Comparison of ENCODE assay signal across 8 cellular contexts in genomic region chr7:16891338-16891737, GRCh38. TPM values are rescaled to one million over a fixed set of nuclear protein-coding genes. Genes with fewer than 3 reads are reported as not detected.
DNase-seq lines count a peak whose midpoint lies in the region; ATAC-seq and TF ChIP-seq lines count a peak whose summit lies in the region.

No MANE protein-coding gene starts in this region.

- DNase-seq in DND-41, result peak; percentile 21
- DNase-seq in NAMALWA (ENCODE audit: low spot score), result peak; percentile 41
- peak; percentile 19 for DNase-seq in activated CD8-positive, alpha-beta T cell treated with anti-CD3 and anti-CD28 coated beads for 36 hours
- DNase-seq in hepatocyte (ENCODE audit: low spot score), result peak; percentile 83
- DNase-seq in stomach, result peak; percentile 40
- DNase-seq in activated T-helper 2 cell treated with anti-CD3 and anti-CD28 coated beads, Interferon-gamma antibody, Interleukin-2, Interleukin-4, amounts not matched to agents 10 μg/mL and 5 μg/mL and 100 μg/mL, durations not matched to agents 14 hours and 24 hours and 36 hours (ENCODE audit: low spot score), result no peak
- DNase-seq in mesothelial cell of epicardium (ENCODE audit: low spot score in 2 of 2, unreplicated experiment in 2 of 2), result no peak

- H3K9me3 Mint-ChIP-seq in activated CD8-positive, alpha-beta T cell treated with anti-CD3 and anti-CD28 coated beads for 36 hours, result no peaks in the 10 kb centered on the region
- no peaks in the 10 kb centered on the region for H3K9me3 Mint-ChIP-seq in activated T-helper 2 cell treated with anti-CD3 and anti-CD28 coated beads, Interferon-gamma antibody, Interleukin-2, Interleukin-4, amounts not matched to agents 10 μg/mL and 5 μg/mL and 100 μg/mL, durations not matched to agents 14 hours and 24 hours and 36 hours
- H3K9me3 Mint-ChIP-seq in mesothelial cell of epicardium, result peaks cover 12% of the 10 kb centered on the region

- peaks cover 8% of the 10 kb centered on the region for H3K4me1 Mint-ChIP-seq in activated CD8-positive, alpha-beta T cell treated with anti-CD3 and anti-CD28 coated beads for 36 hours (ENCODE audit: low read depth)
- peaks cover 10% of the 10 kb centered on the region for H3K4me1 Mint-ChIP-seq in activated T-helper 2 cell treated with anti-CD3 and anti-CD28 coated beads, Interferon-gamma antibody, Interleukin-2, Interleukin-4, amounts not matched to agents 10 μg/mL and 5 μg/mL and 100 μg/mL, durations not matched to agents 14 hours and 24 hours and 36 hours (ENCODE audit: low read depth)
- peaks cover 5% of the 10 kb centered on the region for H3K4me1 Mint-ChIP-seq in mesothelial cell of epicardium

- POLR2A ChIA-PET in activated CD8-positive, alpha-beta T cell treated with anti-CD3 and anti-CD28 coated beads for 36 hours (lab: Charles Lee), result no interaction called here

- H3K4me2 ChIP-seq in DND-41 (ENCODE audit: insufficient read depth, low read length), result no peak overlapping the region
- peak overlapping the region; percentile 54 for H3K4me2 ChIP-seq in hepatocyte

- WGBS in hepatocyte (ENCODE audit: low lambda C conversion rate, missing lambda C conversion rate), result 25% methylated on average over 2 of the region's 2 CpGs
- 13 to 26% (median 16%) methylated on average over 2 of the region's 2 CpGs for WGBS in stomach, 5 donors

- no peaks in the 10 kb centered on the region for H3K9me3 ChIP-seq in DND-41 (ENCODE audit: insufficient read depth, low read length, severe bottlenecking)
- H3K9me3 ChIP-seq in hepatocyte (ENCODE audit: low read depth), result no peaks in the 10 kb centered on the region
- H3K9me3 ChIP-seq in stomach, result no peaks in the 10 kb centered on the region

- intact Hi-C loops in activated CD8-positive, alpha-beta T cell treated with anti-CD3 and anti-CD28 coated beads for 36 hours (cut with micrococcal nuclease), result no loop called here
- intact Hi-C loops in stomach (cut with DNase I; ENCODE audit: low total_unique reads), result no loop called here
- intact Hi-C loops in activated T-helper 2 cell treated with anti-CD3 and anti-CD28 coated beads, Interferon-gamma antibody, Interleukin-2, Interleukin-4, amounts not matched to agents 10 μg/mL and 5 μg/mL and 100 μg/mL, durations not matched to agents 14 hours and 24 hours and 36 hours (cut with micrococcal nuclease), result loop anchor here (2.0 kb wide), 1 partner anchor 25 kb away; no protein-coding TSS in a partner anchor

- H3K27me3 Mint-ChIP-seq in activated CD8-positive, alpha-beta T cell treated with anti-CD3 and anti-CD28 coated beads for 36 hours, result peaks cover 1% of the 10 kb centered on the region
- H3K27me3 Mint-ChIP-seq in activated T-helper 2 cell treated with anti-CD3 and anti-CD28 coated beads, Interferon-gamma antibody, Interleukin-2, Interleukin-4, amounts not matched to agents 10 μg/mL and 5 μg/mL and 100 μg/mL, durations not matched to agents 14 hours and 24 hours and 36 hours (ENCODE audit: low read depth), result peaks cover 12% of the 10 kb centered on the region
- H3K27me3 Mint-ChIP-seq in mesothelial cell of epicardium (ENCODE audit: low read depth), result no peaks in the 10 kb centered on the region

- no peak for TF ChIP-seq EP300 in stomach (IDR thresholded peaks at IDR 0.05)

- no peaks in the 10 kb centered on the region for H4K20me1 ChIP-seq in DND-41 (ENCODE audit: insufficient read depth, low read length)
- no peaks in the 10 kb centered on the region for H4K20me1 ChIP-seq in hepatocyte (ENCODE audit: insufficient read depth, poor library complexity, severe bottlenecking)

- no peak overlapping the region for H3K27ac Mint-ChIP-seq in activated CD8-positive, alpha-beta T cell treated with anti-CD3 and anti-CD28 coated beads for 36 hours
- no peak overlapping the region for H3K27ac Mint-ChIP-seq in activated T-helper 2 cell treated with anti-CD3 and anti-CD28 coated beads, Interferon-gamma antibody, Interleukin-2, Interleukin-4, amounts not matched to agents 10 μg/mL and 5 μg/mL and 100 μg/mL, durations not matched to agents 14 hours and 24 hours and 36 hours
- H3K27ac Mint-ChIP-seq in mesothelial cell of epicardium, result no peak overlapping the region

- H3K36me3 Mint-ChIP-seq in activated CD8-positive, alpha-beta T cell treated with anti-CD3 and anti-CD28 coated beads for 36 hours (ENCODE audit: low read depth), result no peaks in the 10 kb centered on the region
- no peaks in the 10 kb centered on the region for H3K36me3 Mint-ChIP-seq in activated T-helper 2 cell treated with anti-CD3 and anti-CD28 coated beads, Interferon-gamma antibody, Interleukin-2, Interleukin-4, amounts not matched to agents 10 μg/mL and 5 μg/mL and 100 μg/mL, durations not matched to agents 14 hours and 24 hours and 36 hours (ENCODE audit: low read depth)
- no peaks in the 10 kb centered on the region for H3K36me3 Mint-ChIP-seq in mesothelial cell of epicardium

- H3K36me3 ChIP-seq in DND-41 (ENCODE audit: insufficient read depth, low read length), result no peaks in the 10 kb centered on the region
- no peaks in the 10 kb centered on the region for H3K36me3 ChIP-seq in hepatocyte (replicated peaks; ENCODE audit: insufficient read depth, low read depth)
- H3K36me3 ChIP-seq in stomach, result no peaks in the 10 kb centered on the region

- H3K4me1 ChIP-seq in DND-41 (ENCODE audit: insufficient read depth, low read length) (no peaks in the 10 kb centered on the region), hepatocyte (ENCODE audit: insufficient read depth) (peaks cover 11% of the 10 kb centered on the region), stomach (peaks cover 0 to 27% (median 15%) of the 10 kb centered on the region in 4 donors)

- H3K9ac ChIP-seq in DND-41 (ENCODE audit: low read depth, low read length), result no peak overlapping the region

- H3K4me3 Mint-ChIP-seq in activated CD8-positive, alpha-beta T cell treated with anti-CD3 and anti-CD28 coated beads for 36 hours, result no peak overlapping the region
- no peak overlapping the region for H3K4me3 Mint-ChIP-seq in activated T-helper 2 cell treated with anti-CD3 and anti-CD28 coated beads, Interferon-gamma antibody, Interleukin-2, Interleukin-4, amounts not matched to agents 10 μg/mL and 5 μg/mL and 100 μg/mL, durations not matched to agents 14 hours and 24 hours and 36 hours (ENCODE audit: low read depth)
- no peak overlapping the region for H3K4me3 Mint-ChIP-seq in mesothelial cell of epicardium

- H3K4me3 ChIP-seq in DND-41 (ENCODE audit: low read depth in 1 of 2, low read length in 2 of 2) (no peak overlapping the region), hepatocyte (no peak overlapping the region), stomach (no peak overlapping the region)

- TF ChIP-seq CTCF in DND-41 (IDR thresholded peaks at IDR 0.05; ENCODE audit: borderline replicate concordance, extremely low read depth, low read length, poor library complexity, severe bottlenecking) (peak; percentile 55), hepatocyte (IDR thresholded peaks at IDR 0.05; ENCODE audit: poor library complexity) (peak; percentile 79), stomach (IDR thresholded peaks at IDR 0.05) (peak in 5 of 7 experiments; percentile 14 to 60 (median 45)), mesothelial cell of epicardium (IDR thresholded peaks at IDR 0.05; ENCODE audit: unreplicated experiment) (no peak)
- TF ChIP-seq CTCF in activated CD8-positive, alpha-beta T cell treated with anti-CD3 and anti-CD28 coated beads for 36 hours (IDR thresholded peaks at IDR 0.05), result peak; percentile 47

- H3K27me3 ChIP-seq in DND-41 (ENCODE audit: insufficient read depth, low read length, poor library complexity) (no peaks in the 10 kb centered on the region), hepatocyte (no peaks in the 10 kb centered on the region), stomach (no peaks in the 10 kb centered on the region)

- no peak for TF ChIP-seq POLR2A in stomach (IDR thresholded peaks at IDR 0.05)

- ATAC-seq in DND-41 (ENCODE audit: insufficient read depth, low read depth), result peak; percentile 79
- ATAC-seq in GM21515 (IDR thresholded peaks at IDR 0.05; ENCODE audit: unreplicated experiment), result peak; percentile 69
- peak; percentile 75 for ATAC-seq in activated CD8-positive, alpha-beta T cell treated with anti-CD3 and anti-CD28 coated beads for 36 hours

- CTCF ChIA-PET in activated CD8-positive, alpha-beta T cell treated with anti-CD3 and anti-CD28 coated beads for 36 hours (lab: Charles Lee), result interaction anchor here (0.6 to 3.0 kb wide), 13 partner anchors 13 to 640 kb away, joined by 3 to 27 read pairs (median 3); no protein-coding TSS in a partner anchor

- H3K27ac ChIP-seq in DND-41 (ENCODE audit: low read length), result no peak overlapping the region
- peak overlapping the region; percentile 56 for H3K27ac ChIP-seq in hepatocyte
- peak overlapping the region in 2 of 5 donors; percentile 41 to 48 for H3K27ac ChIP-seq in stomach

- H2AFZ ChIP-seq in DND-41 (ENCODE audit: low read depth, low read length) (no peak overlapping the region), hepatocyte (peak overlapping the region; percentile 1)

- H3K79me2 ChIP-seq in DND-41 (ENCODE audit: insufficient read depth, low read length) (no peaks in the 10 kb centered on the region), hepatocyte (no peaks in the 10 kb centered on the region)

- H3K9me2 ChIP-seq in hepatocyte (replicated peaks; ENCODE audit: insufficient read depth), result no peaks in the 10 kb centered on the region

RNA-seq across cellular contexts. Expression of gene AGR3, which starts 9.6 kb away (rescaled TPM):
- total RNA-seq in activated CD8-positive, alpha-beta T cell treated with anti-CD3 and anti-CD28 coated beads for 36 hours, result not detected
- 52.1 and 74.3 TPM in 2 replicates for total RNA-seq in hepatocyte
- 51.0 and 65.1 TPM in 2 replicates for polyA plus RNA-seq in hepatocyte
- total RNA-seq in stomach, result 10 to 100 TPM in 2 of 5 donors, not detected in 3; 14.2 to 74.0 TPM
- polyA plus RNA-seq in stomach, result 10 to 100 TPM; 17.4 to 70.4 (median 24.2) TPM
- not detected in 2 replicates for total RNA-seq in activated T-helper 2 cell treated with anti-CD3 and anti-CD28 coated beads, Interferon-gamma antibody, Interleukin-2, Interleukin-4, amounts not matched to agents 10 μg/mL and 5 μg/mL and 100 μg/mL, durations not matched to agents 14 hours and 24 hours and 36 hours
- total RNA-seq in mesothelial cell of epicardium, result 1.7 to 2.1 TPM (median 2.0 TPM) in 3 replicates

Comparison
In these comparisons a context has a peak if more than half of its experiments do, and no peak if none do; other contexts are left out.
1. DNase-seq: peak in DND-41 (single experiment), NAMALWA (single experiment), activated CD8-positive, alpha-beta T cell treated with anti-CD3 and anti-CD28 coated beads for 36 hours (single experiment), hepatocyte (single experiment) and stomach (single experiment); none in activated T-helper 2 cell treated with anti-CD3 and anti-CD28 coated beads, Interferon-gamma antibody, Interleukin-2, Interleukin-4, amounts not matched to agents 10 μg/mL and 5 μg/mL and 100 μg/mL, durations not matched to agents 14 hours and 24 hours and 36 hours (single experiment) and mesothelial cell of epicardium (0 of 2).
2. Peak in every context shown above with its lines, with median percentiles within 50 percentile points of each other: ATAC-seq.